17 cellular contexts compared by ENCODE assay signal in genomic region chr7:79412438-79412837, GRCh38. TPM values are rescaled to one million over a fixed set of nuclear protein-coding genes. Genes with fewer than 3 reads are reported as not detected.
A peak's percentile ranks its signal among the peaks of the same experiment; 100 is the strongest.
DNase-seq lines count a peak whose midpoint lies in the region; ATAC-seq, FAIRE-seq and TF ChIP-seq lines count a peak whose summit lies in the region.
"Had no signal": no experiment of that assay in that cellular context is flagged by ENCODE, and none has a peak within 500 bp of the region (broad histone marks: within the 10 kb centered on the region; RNA-seq: fewer than 3 reads in every experiment).

No MANE protein-coding gene starts in this region.

- TF ChIP-seq RAD21 in A549 (conservative IDR thresholded peaks at IDR 0.05 in 1 of 2, IDR thresholded peaks at IDR 0.05 in 1 of 2): no peak

- H3K36me3 ChIP-seq in keratinocyte (ENCODE audit: control insufficient read depth in 2 of 2, extremely low read depth in 1 of 2, insufficient read depth in 2 of 2, low read length in 2 of 2): no peaks in the 10 kb centered on the region
- H3K36me3 ChIP-seq: BLaER1, HAP-1 had no signal

- H4K20me1 ChIP-seq in keratinocyte (ENCODE audit: control insufficient read depth, extremely low read depth, insufficient read depth, low read length): no peaks in the 10 kb centered on the region
- H4K20me1 ChIP-seq: BLaER1 had no signal

- H3K4me2 ChIP-seq in A549: no peak overlapping the region
- H3K4me2 ChIP-seq in keratinocyte (ENCODE audit: control insufficient read depth, extremely low read depth, insufficient read depth, low read depth, low read length): no peak overlapping the region
- H3K4me2 ChIP-seq: BLaER1, GM23338 had no signal

- H3K79me2 ChIP-seq in keratinocyte (ENCODE audit: control insufficient read depth, insufficient read depth, low read length): no peaks in the 10 kb centered on the region

- H3K27me3 ChIP-seq in keratinocyte (ENCODE audit: control insufficient read depth, extremely low read depth, insufficient read depth, low read length) (peaks cover 7% of the 10 kb centered on the region), foreskin keratinocyte (no peaks in the 10 kb centered on the region)
- H3K27me3 ChIP-seq: BLaER1 had no signal

- no peak for TF ChIP-seq POLR2A in A549 (IDR thresholded peaks at IDR 0.05; ENCODE audit: low read length)

- FAIRE-seq in A549 (lab: Jason Lieb, UNC): peak; percentile 28
- peak; percentile 20 for FAIRE-seq in keratinocyte (lab: Jason Lieb, UNC)
- FAIRE-seq: GM18507 had no signal

- H3K27ac ChIP-seq in A549 (no peak overlapping the region), caudate nucleus (ENCODE audit: low read depth, low read length) (peak overlapping the region; percentile 60), keratinocyte (ENCODE audit: control insufficient read depth, insufficient read depth, low read length) (no peak overlapping the region), temporal lobe (ENCODE audit: low read depth, low read length) (peak overlapping the region; percentile 77), foreskin keratinocyte (no peak overlapping the region)
- H3K27ac ChIP-seq: 22Rv1, BLaER1 had no signal

- H3K9me3 ChIP-seq in A549 (no peaks in the 10 kb centered on the region), keratinocyte (ENCODE audit: control insufficient read depth, low read depth, low read length) (no peaks in the 10 kb centered on the region)
- H3K9me3 ChIP-seq: BLaER1, Caco-2, HAP-1 had no signal

- no peak for DNase-seq in A549 (ENCODE audit: low read depth in 1 of 2, low spot score in 1 of 2)
- no peak for DNase-seq in caudate nucleus (lab: John Stamatoyannopoulos, UW)
- DNase-seq in keratinocyte (ENCODE audit: low read depth, low spot score): no peak
- DNase-seq in GDM1 (lab: John Stamatoyannopoulos, UW): no peak
- no peak for DNase-seq in foreskin keratinocyte
- DNase-seq: AML-193; Caco-2; CD8-positive, alpha-beta memory T cell; DND-41; GF-D8 had no signal

- no peaks in the 10 kb centered on the region for H3K9me1 ChIP-seq in keratinocyte (ENCODE audit: control insufficient read depth, extremely low read depth, insufficient read depth, low read length)

- no peak overlapping the region for H3K9ac ChIP-seq in keratinocyte (ENCODE audit: control insufficient read depth, extremely low read depth, insufficient read depth, low read length)
- H3K9ac ChIP-seq: BLaER1 had no signal

- WGBS in A549 (ENCODE audit: missing lambda C conversion rate): 91% methylated on average over 3 of the region's 3 CpGs

- dilution Hi-C loops in keratinocyte (cut with MboI; ENCODE audit: extremely low pct_ligation_motif_present, low sequenced_read_pairs): no loop called here

- ATAC-seq in A549 (no peak), foreskin keratinocyte (no peak), GM21447 (IDR thresholded peaks at IDR 0.05; ENCODE audit: unreplicated experiment) (no peak)
- ATAC-seq: GM23338 had no signal

- no peak overlapping the region for H3K4me3 ChIP-seq in A549
- H3K4me3 ChIP-seq in keratinocyte (ENCODE audit: control insufficient read depth in 2 of 3, extremely low read depth in 1 of 3, insufficient read depth in 2 of 3, low read depth in 1 of 3, low read length in 3 of 3): no peak overlapping the region
- H3K4me3 ChIP-seq: BLaER1, GM23338, HAP-1 had no signal

- TF ChIP-seq CTCF in A549 (IDR thresholded peaks at IDR 0.05): no peak
- no peak for TF ChIP-seq CTCF in keratinocyte (optimal IDR thresholded peaks at IDR 0.05 in 1 of 3, IDR thresholded peaks at IDR 0.05 in 1 of 3, conservative IDR thresholded peaks at IDR 0.05 in 1 of 3; ENCODE audit: extremely low read depth in 1 of 3, insufficient read depth in 2 of 3, low read length in 3 of 3)
- no peak for TF ChIP-seq CTCF in foreskin keratinocyte (conservative IDR thresholded peaks at IDR 0.05)

- no peaks in the 10 kb centered on the region for H3K4me1 ChIP-seq in A549
- no peaks in the 10 kb centered on the region for H3K4me1 ChIP-seq in keratinocyte (ENCODE audit: control insufficient read depth, extremely low read depth, insufficient read depth, low read length)
- H3K4me1 ChIP-seq in foreskin keratinocyte: no peaks in the 10 kb centered on the region
- H3K4me1 ChIP-seq: BLaER1, Caco-2, HAP-1 had no signal

- POLR2A ChIA-PET in A549 (lab: Yijun Ruan, JAX): no interaction called here

- no peak for TF ChIP-seq EP300 in A549 (IDR thresholded peaks at IDR 0.05)

- CTCF ChIA-PET in A549 (lab: Yijun Ruan, JAX): interaction anchor here (1.1 kb wide), 1 partner anchor 79 kb away, joined by 3 read pairs; no protein-coding TSS in a partner anchor

- no peak overlapping the region for H2AFZ ChIP-seq in keratinocyte (ENCODE audit: control insufficient read depth, low read length)
- H2AFZ ChIP-seq: GM23338 had no signal

TF ChIP-seq in A549, 52 proteins besides CTCF, POLR2A, EP300 and RAD21:
- no peak for TF ChIP-seq CHD4 (IDR thresholded peaks at IDR 0.05; ENCODE audit: borderline replicate concordance)
- TF ChIP-seq HDAC2 (IDR thresholded peaks at IDR 0.05): no peak
- TF ChIP-seq RARB (CRISPR knock-in tag; IDR thresholded peaks at IDR 0.05): no peak
- TF ChIP-seq MAX (IDR thresholded peaks at IDR 0.05): no peak
- TF ChIP-seq ZSCAN20 (CRISPR knock-in tag; IDR thresholded peaks at IDR 0.05): no peak
- no peak for TF ChIP-seq EHF (CRISPR knock-in tag; IDR thresholded peaks at IDR 0.05)
- no peak for TF ChIP-seq KDM1A (IDR thresholded peaks at IDR 0.05; ENCODE audit: low read depth)
- TF ChIP-seq CBX2 (IDR thresholded peaks at IDR 0.05; ENCODE audit: borderline replicate concordance, low read depth): no peak
- no peak for TF ChIP-seq NR3C1 (IDR thresholded peaks at IDR 0.05)
- TF ChIP-seq TP53 (CRISPR knock-in tag; IDR thresholded peaks at IDR 0.05): no peak
TF ChIP-seq in A549: peak in this region for 0.

RNA-seq across cellular contexts. Expression of gene MAGI2, which starts 41.0 kb away (rescaled TPM):
- polyA plus RNA-seq in A549 (2011; rRNA removed) (0.78 and 0.81 TPM in 2 replicates), A549 (2017; fragmentation: RNase III; extraction: RNeasy Plus Mini Kit Qiagen cat#74134 plus additional on column Dnase treatment) (0.35 to 0.53 TPM (median 0.48 TPM) in 3 replicates), keratinocyte (0.05 to 0.10 TPM (median 0.07 TPM) in 3 replicates), foreskin keratinocyte (0.15 and 0.20 TPM in 2 replicates)
- polyA plus RNA-seq in A549 (2012; cell fraction: cytosol; rRNA removed): 0.15 and 0.22 TPM in 2 replicates
- 0.10 and 0.20 TPM in 2 replicates for polyA plus RNA-seq in A549 (2012; cell fraction: nucleus; rRNA removed)
- 1.3 and 1.5 TPM in 2 replicates for polyA minus RNA-seq in A549 (2011; rRNA and poly(A)+ RNA removed)
- 0.85 TPM for polyA plus RNA-seq in keratinocyte (2011; ENCODE audit: low read depth)
- polyA plus RNA-seq in keratinocyte (2011; cell fraction: cytosol; rRNA removed): 0.03 and 0.05 TPM in 2 replicates
- polyA plus RNA-seq in keratinocyte (2011; cell fraction: nucleus; rRNA removed): 0.19 and 0.64 TPM in 2 replicates
- 0.06 and 0.47 TPM in 2 replicates for polyA plus RNA-seq in keratinocyte (2012; ENCODE audit: low replicate concordance)
- 0.10 to 0.51 TPM (median 0.36 TPM) in 3 replicates for polyA minus RNA-seq in keratinocyte
- polyA minus RNA-seq in keratinocyte (2011; cell fraction: cytosol; rRNA and poly(A)+ RNA removed): not detected
- 1.2 and 3.1 TPM in 2 replicates for polyA minus RNA-seq in keratinocyte (2011; cell fraction: nucleus; rRNA and poly(A)+ RNA removed)
- total RNA-seq in temporal lobe (99.1 TPM), foreskin keratinocyte (0.51 and 0.81 TPM in 2 replicates)
- polyA plus RNA-seq: CD8-positive, alpha-beta memory T cell had no signal

Comparison
In these comparisons a context has a peak if more than half of its experiments do, and no peak if none do; other contexts are left out.
1. H3K27ac ChIP-seq: peak in caudate nucleus (single experiment) and temporal lobe (single experiment); none in A549 (0 of 2), keratinocyte (single experiment) and foreskin keratinocyte (single experiment).